ENCODE assay signal across 27 cellular contexts in genomic region chr6:63140114-63140513, GRCh38.
"Had no signal": no experiment of that assay in that cellular context is flagged by ENCODE, and none has a peak within 500 bp of the region (broad histone marks: within the 10 kb centered on the region; RNA-seq: fewer than 3 reads in every experiment).

No MANE protein-coding gene starts in this region.

- H3K27me3 ChIP-seq: dorsolateral prefrontal cortex, esophagus squamous epithelium, gastrocnemius medialis, heart right ventricle had no signal

- H3K27ac ChIP-seq: coronary artery, dorsolateral prefrontal cortex, epithelial cell of prostate, esophagus squamous epithelium, gastrocnemius medialis, heart right ventricle, left ventricle myocardium inferior had no signal

- ATAC-seq: esophagus mucosa; gastrocnemius medialis; heart right ventricle; left cardiac atrium; naive thymus-derived CD4-positive, alpha-beta T cell had no signal

- H3K36me3 ChIP-seq: esophagus squamous epithelium, gastrocnemius medialis, heart right ventricle, left ventricle myocardium inferior had no signal

- H3K4me3 ChIP-seq: coronary artery, dorsolateral prefrontal cortex, esophagus squamous epithelium, gastrocnemius medialis, heart right ventricle, left ventricle myocardium inferior, lung had no signal

- DNase-seq: dermis blood vessel endothelial cell; dorsolateral prefrontal cortex; effector CD4-positive, alpha-beta T cell; effector memory CD4-positive, alpha-beta T cell; erythroblast; esophagus squamous epithelium; foreskin fibroblast; foreskin melanocyte; gastrocnemius medialis; glutamatergic neuron; head of caudate nucleus; heart right ventricle; hippocampal formation; left cardiac atrium; left ventricle myocardium inferior; mammary epithelial cell; mesendoderm; midbrain; naive thymus-derived CD4-positive, alpha-beta T cell had no signal

- FAIRE-seq: colon, endometrium, islet of Langerhans, keratinocyte had no signal

- H3K9me3 ChIP-seq: esophagus squamous epithelium, gastrocnemius medialis had no signal

- H3K4me1 ChIP-seq: esophagus squamous epithelium, gastrocnemius medialis, heart right ventricle, left ventricle myocardium inferior had no signal
